26 cellular contexts compared by ENCODE assay signal in genomic region chr6:142458857-142459256, GRCh38.
"Had no signal": no experiment of that assay in that cellular context is flagged by ENCODE, and none has a peak within 500 bp of the region (broad histone marks: within the 10 kb centered on the region; RNA-seq: fewer than 3 reads in every experiment).

No MANE protein-coding gene starts in this region.

- ATAC-seq: left colon; lower lobe of right lung; natural killer cell treated with Interleukin-12 subunit alpha and Interleukin-12 subunit beta and Interleukin-15 and Interleukin-18, amount 100 ng/mL, for 72 hours; sciatic nerve; stimulated activated naive B cell treated with anti-CD40 and anti-IgM and Interleukin-4, amounts not matched to agents 10 μg/mL and 1 μg/mL and 100 μg/mL, for 72 hours; stimulated activated naive CD8-positive, alpha-beta T cell treated with anti-CD3 and anti-CD28 coated beads, Interleukin-15, Interleukin-2, amounts not matched to agents 100 U/mL and 50 U/mL, for 24 hours had no signal

- H3K36me3 ChIP-seq: left lung, lower lobe of right lung, ovary, right atrium auricular region, stomach, thyroid gland, transverse colon, upper lobe of left lung, vagina had no signal

- H3K9me3 ChIP-seq: lower lobe of right lung, ovary, right atrium auricular region, testis, thyroid gland, transverse colon, vagina had no signal

- DNase-seq: hypothalamus; immature natural killer cell; kidney; left colon; left lung; lower lobe of right lung; mesendoderm; naive B cell; ovary; stimulated activated CD4-positive, alpha-beta T cell treated with anti-CD3 and anti-CD28 coated beads, Interleukin-12 subunit alpha, Interleukin-12 subunit beta, amount 100 ng/mL, for 4 hours; stimulated activated CD4-positive, alpha-beta T cell treated with anti-CD3 and anti-CD28 coated beads, Interleukin-15, amount 100 ng/mL, for 24 hours; stimulated activated CD4-positive, alpha-beta T cell treated with anti-CD3 and anti-CD28 coated beads, Interleukin-2, amount 100 ng/mL, for 24 hours; stimulated activated CD4-positive, alpha-beta T cell treated with anti-CD3 and anti-CD28 coated beads, Interleukin-4, amount 100 ng/mL, for 1 hour; stimulated activated naive B cell treated with anti-CD40 and anti-IgM and Interleukin-4, amounts not matched to agents 10 μg/mL and 1 μg/mL and 100 μg/mL, for 72 hours; stimulated activated naive CD8-positive, alpha-beta T cell treated with anti-CD3 and anti-CD28 coated beads, Interleukin-15, Interleukin-2, amounts not matched to agents 100 U/mL and 50 U/mL, for 24 hours; stomach; testis; thyroid gland; transverse colon; upper lobe of left lung had no signal

- H3K27me3 ChIP-seq: left lung, ovary, right atrium auricular region, testis, thyroid gland, transverse colon, upper lobe of left lung, vagina had no signal

- H3K27ac ChIP-seq: left lung, lower lobe of right lung, ovary, right atrium auricular region, skin epidermis, stomach, testis, thyroid gland, transverse colon, upper lobe of left lung, vagina had no signal

- H3K4me3 ChIP-seq: left lung, lower lobe of right lung, ovary, right atrium auricular region, skin epidermis, stomach, testis, thyroid gland, transverse colon, upper lobe of left lung, vagina had no signal

- H3K4me1 ChIP-seq: left lung, lower lobe of right lung, right atrium auricular region, stomach, testis, thyroid gland, transverse colon, upper lobe of left lung, vagina had no signal

- FAIRE-seq: islet of Langerhans had no signal
